In the genomic region with DNA sequence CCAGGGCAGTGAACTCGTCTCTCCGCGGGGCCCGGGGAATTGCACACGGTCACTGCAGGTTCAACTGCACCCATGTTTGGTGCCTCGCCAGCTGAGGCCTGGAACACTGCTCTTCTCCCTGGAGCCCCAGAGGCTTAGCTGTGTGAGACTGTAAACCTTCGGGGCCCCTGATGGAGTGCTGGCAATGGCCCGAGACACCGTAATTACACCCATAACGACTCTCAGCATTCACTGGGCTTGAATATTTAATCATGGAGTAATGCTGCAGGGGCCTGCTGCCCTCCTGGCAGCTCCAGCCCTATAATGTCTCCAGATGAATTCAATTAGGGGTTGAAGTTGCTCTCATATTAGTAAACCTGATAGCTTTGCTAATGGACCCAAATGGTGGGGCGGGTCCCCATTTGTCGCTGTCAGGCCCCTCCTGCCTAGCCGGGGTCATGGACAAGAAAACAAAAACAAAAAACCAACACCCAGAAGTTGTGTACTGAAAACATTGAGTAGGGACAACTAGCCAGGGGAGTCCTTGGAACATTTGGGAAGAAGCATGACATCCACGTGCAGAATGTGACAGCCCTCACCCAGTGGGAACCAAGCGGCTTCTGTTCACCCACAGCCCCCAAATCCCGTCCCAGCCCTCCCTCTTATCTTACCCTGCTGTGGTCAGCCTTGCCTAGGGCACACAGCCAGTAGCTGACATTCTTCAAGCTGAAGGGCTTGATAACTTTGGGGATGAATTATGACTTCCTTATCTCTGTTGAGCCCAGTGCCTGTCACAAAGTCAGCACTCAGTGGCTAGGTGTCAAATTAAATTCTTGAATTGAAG, we compare ENCODE assay signal across 1 cellular context.
TF ChIP-seq lines count a peak whose summit lies in the region.

No MANE protein-coding gene starts in this region.

TF ChIP-seq in K562, 482 proteins besides CTCF, POLR2A, EP300 and RAD21 (continued from another document and continues in another):
- TF ChIP-seq, protein P1, sequence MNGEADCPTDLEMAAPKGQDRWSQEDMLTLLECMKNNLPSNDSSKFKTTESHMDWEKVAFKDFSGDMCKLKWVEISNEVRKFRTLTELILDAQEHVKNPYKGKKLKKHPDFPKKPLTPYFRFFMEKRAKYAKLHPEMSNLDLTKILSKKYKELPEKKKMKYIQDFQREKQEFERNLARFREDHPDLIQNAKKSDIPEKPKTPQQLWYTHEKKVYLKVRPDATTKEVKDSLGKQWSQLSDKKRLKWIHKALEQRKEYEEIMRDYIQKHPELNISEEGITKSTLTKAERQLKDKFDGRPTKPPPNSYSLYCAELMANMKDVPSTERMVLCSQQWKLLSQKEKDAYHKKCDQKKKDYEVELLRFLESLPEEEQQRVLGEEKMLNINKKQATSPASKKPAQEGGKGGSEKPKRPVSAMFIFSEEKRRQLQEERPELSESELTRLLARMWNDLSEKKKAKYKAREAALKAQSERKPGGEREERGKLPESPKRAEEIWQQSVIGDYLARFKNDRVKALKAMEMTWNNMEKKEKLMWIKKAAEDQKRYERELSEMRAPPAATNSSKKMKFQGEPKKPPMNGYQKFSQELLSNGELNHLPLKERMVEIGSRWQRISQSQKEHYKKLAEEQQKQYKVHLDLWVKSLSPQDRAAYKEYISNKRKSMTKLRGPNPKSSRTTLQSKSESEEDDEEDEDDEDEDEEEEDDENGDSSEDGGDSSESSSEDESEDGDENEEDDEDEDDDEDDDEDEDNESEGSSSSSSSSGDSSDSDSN (IDR thresholded peaks at IDR 0.05; ENCODE audit: borderline replicate concordance in 1 of 2, low read depth in 2 of 2, low read length in 2 of 2): peak in 1 of 2 experiments; percentile 66; a peak in 1 of 4 replicates
- TF ChIP-seq CREB1 (IDR thresholded peaks at IDR 0.05) (peak; percentile 77; the same call in 1 of the 2 replicates), CREB1 (CRISPR knock-in tag; IDR thresholded peaks at IDR 0.05) (no peak), SMAD3 (CRISPR knock-in tag; conservative IDR thresholded peaks at IDR 0.05) (peak; percentile 85; the same call in 1 of the 2 replicates), NEUROD1 (IDR thresholded peaks at IDR 0.05; ENCODE audit: borderline replicate concordance, low read depth, low read length, partially characterized antibody) (peak; percentile 80), KHSRP (IDR thresholded peaks at IDR 0.05) (peak; percentile 76), PHB (CRISPR knock-in tag; IDR thresholded peaks at IDR 0.05) (no peak), GATAD2B (IDR thresholded peaks at IDR 0.05; ENCODE audit: borderline replicate concordance) (peak; percentile 91), ZKSCAN8 (CRISPR knock-in tag; IDR thresholded peaks at IDR 0.05) (0 out of 2 replicates have a peak, but pooled peaks have one; percentile 45), DPF2 (IDR thresholded peaks at IDR 0.05) (peak; percentile 99), TBL1XR1 (IDR thresholded peaks at IDR 0.05; ENCODE audit: low read length in 2 of 2) (peak; percentile 88 to 97; a peak in 3 of 4 replicates), SAFB2 (IDR thresholded peaks at IDR 0.05; ENCODE audit: borderline replicate concordance, low read depth, low read length, severe bottlenecking) (no peak), ETV6 (IDR thresholded peaks at IDR 0.05; ENCODE audit: borderline replicate concordance in 1 of 2, low read depth in 2 of 2, low read length in 1 of 2) (peak in 1 of 2 experiments; percentile 54; a peak in 1 of 4 replicates), ETV6 (CRISPR knock-in tag; IDR thresholded peaks at IDR 0.05; ENCODE audit: borderline replicate concordance) (no peak), MAFG (tag; conservative IDR thresholded peaks at IDR 0.05) (0 out of 2 replicates have a peak, but pooled peaks have one; percentile 27), ZNF197 (CRISPR knock-in tag; IDR thresholded peaks at IDR 0.05; ENCODE audit: low read depth) (peak; percentile 90), LCOR (CRISPR knock-in tag; IDR thresholded peaks at IDR 0.05) (peak; percentile 86), MIER1 (IDR thresholded peaks at IDR 0.05; ENCODE audit: low read depth) (no peak), DMBX1 (CRISPR knock-in tag; IDR thresholded peaks at IDR 0.05; ENCODE audit: borderline replicate concordance) (peak; percentile 76), CXXC5 (CRISPR knock-in tag; IDR thresholded peaks at IDR 0.05) (peak; percentile 68), NBN (IDR thresholded peaks at IDR 0.05; ENCODE audit: low read depth) (peak; percentile 81; the same call in 1 of the 2 replicates), PYGO2 (tag; IDR thresholded peaks at IDR 0.05) (peak; percentile 85), SIN3B (IDR thresholded peaks at IDR 0.05; ENCODE audit: low read depth) (no peak), ZNF146 (CRISPR knock-in tag; IDR thresholded peaks at IDR 0.05; ENCODE audit: unreplicated experiment) (no peak)
- TF ChIP-seq, protein P2, sequence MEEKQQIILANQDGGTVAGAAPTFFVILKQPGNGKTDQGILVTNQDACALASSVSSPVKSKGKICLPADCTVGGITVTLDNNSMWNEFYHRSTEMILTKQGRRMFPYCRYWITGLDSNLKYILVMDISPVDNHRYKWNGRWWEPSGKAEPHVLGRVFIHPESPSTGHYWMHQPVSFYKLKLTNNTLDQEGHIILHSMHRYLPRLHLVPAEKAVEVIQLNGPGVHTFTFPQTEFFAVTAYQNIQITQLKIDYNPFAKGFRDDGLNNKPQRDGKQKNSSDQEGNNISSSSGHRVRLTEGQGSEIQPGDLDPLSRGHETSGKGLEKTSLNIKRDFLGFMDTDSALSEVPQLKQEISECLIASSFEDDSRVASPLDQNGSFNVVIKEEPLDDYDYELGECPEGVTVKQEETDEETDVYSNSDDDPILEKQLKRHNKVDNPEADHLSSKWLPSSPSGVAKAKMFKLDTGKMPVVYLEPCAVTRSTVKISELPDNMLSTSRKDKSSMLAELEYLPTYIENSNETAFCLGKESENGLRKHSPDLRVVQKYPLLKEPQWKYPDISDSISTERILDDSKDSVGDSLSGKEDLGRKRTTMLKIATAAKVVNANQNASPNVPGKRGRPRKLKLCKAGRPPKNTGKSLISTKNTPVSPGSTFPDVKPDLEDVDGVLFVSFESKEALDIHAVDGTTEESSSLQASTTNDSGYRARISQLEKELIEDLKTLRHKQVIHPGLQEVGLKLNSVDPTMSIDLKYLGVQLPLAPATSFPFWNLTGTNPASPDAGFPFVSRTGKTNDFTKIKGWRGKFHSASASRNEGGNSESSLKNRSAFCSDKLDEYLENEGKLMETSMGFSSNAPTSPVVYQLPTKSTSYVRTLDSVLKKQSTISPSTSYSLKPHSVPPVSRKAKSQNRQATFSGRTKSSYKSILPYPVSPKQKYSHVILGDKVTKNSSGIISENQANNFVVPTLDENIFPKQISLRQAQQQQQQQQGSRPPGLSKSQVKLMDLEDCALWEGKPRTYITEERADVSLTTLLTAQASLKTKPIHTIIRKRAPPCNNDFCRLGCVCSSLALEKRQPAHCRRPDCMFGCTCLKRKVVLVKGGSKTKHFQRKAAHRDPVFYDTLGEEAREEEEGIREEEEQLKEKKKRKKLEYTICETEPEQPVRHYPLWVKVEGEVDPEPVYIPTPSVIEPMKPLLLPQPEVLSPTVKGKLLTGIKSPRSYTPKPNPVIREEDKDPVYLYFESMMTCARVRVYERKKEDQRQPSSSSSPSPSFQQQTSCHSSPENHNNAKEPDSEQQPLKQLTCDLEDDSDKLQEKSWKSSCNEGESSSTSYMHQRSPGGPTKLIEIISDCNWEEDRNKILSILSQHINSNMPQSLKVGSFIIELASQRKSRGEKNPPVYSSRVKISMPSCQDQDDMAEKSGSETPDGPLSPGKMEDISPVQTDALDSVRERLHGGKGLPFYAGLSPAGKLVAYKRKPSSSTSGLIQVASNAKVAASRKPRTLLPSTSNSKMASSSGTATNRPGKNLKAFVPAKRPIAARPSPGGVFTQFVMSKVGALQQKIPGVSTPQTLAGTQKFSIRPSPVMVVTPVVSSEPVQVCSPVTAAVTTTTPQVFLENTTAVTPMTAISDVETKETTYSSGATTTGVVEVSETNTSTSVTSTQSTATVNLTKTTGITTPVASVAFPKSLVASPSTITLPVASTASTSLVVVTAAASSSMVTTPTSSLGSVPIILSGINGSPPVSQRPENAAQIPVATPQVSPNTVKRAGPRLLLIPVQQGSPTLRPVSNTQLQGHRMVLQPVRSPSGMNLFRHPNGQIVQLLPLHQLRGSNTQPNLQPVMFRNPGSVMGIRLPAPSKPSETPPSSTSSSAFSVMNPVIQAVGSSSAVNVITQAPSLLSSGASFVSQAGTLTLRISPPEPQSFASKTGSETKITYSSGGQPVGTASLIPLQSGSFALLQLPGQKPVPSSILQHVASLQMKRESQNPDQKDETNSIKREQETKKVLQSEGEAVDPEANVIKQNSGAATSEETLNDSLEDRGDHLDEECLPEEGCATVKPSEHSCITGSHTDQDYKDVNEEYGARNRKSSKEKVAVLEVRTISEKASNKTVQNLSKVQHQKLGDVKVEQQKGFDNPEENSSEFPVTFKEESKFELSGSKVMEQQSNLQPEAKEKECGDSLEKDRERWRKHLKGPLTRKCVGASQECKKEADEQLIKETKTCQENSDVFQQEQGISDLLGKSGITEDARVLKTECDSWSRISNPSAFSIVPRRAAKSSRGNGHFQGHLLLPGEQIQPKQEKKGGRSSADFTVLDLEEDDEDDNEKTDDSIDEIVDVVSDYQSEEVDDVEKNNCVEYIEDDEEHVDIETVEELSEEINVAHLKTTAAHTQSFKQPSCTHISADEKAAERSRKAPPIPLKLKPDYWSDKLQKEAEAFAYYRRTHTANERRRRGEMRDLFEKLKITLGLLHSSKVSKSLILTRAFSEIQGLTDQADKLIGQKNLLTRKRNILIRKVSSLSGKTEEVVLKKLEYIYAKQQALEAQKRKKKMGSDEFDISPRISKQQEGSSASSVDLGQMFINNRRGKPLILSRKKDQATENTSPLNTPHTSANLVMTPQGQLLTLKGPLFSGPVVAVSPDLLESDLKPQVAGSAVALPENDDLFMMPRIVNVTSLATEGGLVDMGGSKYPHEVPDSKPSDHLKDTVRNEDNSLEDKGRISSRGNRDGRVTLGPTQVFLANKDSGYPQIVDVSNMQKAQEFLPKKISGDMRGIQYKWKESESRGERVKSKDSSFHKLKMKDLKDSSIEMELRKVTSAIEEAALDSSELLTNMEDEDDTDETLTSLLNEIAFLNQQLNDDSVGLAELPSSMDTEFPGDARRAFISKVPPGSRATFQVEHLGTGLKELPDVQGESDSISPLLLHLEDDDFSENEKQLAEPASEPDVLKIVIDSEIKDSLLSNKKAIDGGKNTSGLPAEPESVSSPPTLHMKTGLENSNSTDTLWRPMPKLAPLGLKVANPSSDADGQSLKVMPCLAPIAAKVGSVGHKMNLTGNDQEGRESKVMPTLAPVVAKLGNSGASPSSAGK (IDR thresholded peaks at IDR 0.05): 0 out of 2 replicates have a peak, but pooled peaks have one; percentile 13
- TF ChIP-seq, protein P3, sequence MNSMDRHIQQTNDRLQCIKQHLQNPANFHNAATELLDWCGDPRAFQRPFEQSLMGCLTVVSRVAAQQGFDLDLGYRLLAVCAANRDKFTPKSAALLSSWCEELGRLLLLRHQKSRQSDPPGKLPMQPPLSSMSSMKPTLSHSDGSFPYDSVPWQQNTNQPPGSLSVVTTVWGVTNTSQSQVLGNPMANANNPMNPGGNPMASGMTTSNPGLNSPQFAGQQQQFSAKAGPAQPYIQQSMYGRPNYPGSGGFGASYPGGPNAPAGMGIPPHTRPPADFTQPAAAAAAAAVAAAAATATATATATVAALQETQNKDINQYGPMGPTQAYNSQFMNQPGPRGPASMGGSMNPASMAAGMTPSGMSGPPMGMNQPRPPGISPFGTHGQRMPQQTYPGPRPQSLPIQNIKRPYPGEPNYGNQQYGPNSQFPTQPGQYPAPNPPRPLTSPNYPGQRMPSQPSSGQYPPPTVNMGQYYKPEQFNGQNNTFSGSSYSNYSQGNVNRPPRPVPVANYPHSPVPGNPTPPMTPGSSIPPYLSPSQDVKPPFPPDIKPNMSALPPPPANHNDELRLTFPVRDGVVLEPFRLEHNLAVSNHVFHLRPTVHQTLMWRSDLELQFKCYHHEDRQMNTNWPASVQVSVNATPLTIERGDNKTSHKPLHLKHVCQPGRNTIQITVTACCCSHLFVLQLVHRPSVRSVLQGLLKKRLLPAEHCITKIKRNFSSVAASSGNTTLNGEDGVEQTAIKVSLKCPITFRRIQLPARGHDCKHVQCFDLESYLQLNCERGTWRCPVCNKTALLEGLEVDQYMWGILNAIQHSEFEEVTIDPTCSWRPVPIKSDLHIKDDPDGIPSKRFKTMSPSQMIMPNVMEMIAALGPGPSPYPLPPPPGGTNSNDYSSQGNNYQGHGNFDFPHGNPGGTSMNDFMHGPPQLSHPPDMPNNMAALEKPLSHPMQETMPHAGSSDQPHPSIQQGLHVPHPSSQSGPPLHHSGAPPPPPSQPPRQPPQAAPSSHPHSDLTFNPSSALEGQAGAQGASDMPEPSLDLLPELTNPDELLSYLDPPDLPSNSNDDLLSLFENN (IDR thresholded peaks at IDR 0.05; ENCODE audit: low read depth in 2 of 2, low read length in 2 of 2): peak in 1 of 2 experiments; percentile 96; a peak in 2 of 4 replicates
- TF ChIP-seq, protein P4, sequence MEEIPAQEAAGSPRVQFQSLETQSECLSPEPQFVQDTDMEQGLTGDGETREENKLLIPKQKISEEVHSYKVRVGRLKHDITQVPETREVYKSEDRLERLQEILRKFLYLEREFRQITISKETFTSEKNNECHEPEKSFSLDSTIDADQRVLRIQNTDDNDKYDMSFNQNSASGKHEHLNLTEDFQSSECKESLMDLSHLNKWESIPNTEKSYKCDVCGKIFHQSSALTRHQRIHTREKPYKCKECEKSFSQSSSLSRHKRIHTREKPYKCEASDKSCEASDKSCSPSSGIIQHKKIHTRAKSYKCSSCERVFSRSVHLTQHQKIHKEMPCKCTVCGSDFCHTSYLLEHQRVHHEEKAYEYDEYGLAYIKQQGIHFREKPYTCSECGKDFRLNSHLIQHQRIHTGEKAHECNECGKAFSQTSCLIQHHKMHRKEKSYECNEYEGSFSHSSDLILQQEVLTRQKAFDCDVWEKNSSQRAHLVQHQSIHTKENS (CRISPR knock-in tag; IDR thresholded peaks at IDR 0.05): no peak
- TF ChIP-seq, protein P5, sequence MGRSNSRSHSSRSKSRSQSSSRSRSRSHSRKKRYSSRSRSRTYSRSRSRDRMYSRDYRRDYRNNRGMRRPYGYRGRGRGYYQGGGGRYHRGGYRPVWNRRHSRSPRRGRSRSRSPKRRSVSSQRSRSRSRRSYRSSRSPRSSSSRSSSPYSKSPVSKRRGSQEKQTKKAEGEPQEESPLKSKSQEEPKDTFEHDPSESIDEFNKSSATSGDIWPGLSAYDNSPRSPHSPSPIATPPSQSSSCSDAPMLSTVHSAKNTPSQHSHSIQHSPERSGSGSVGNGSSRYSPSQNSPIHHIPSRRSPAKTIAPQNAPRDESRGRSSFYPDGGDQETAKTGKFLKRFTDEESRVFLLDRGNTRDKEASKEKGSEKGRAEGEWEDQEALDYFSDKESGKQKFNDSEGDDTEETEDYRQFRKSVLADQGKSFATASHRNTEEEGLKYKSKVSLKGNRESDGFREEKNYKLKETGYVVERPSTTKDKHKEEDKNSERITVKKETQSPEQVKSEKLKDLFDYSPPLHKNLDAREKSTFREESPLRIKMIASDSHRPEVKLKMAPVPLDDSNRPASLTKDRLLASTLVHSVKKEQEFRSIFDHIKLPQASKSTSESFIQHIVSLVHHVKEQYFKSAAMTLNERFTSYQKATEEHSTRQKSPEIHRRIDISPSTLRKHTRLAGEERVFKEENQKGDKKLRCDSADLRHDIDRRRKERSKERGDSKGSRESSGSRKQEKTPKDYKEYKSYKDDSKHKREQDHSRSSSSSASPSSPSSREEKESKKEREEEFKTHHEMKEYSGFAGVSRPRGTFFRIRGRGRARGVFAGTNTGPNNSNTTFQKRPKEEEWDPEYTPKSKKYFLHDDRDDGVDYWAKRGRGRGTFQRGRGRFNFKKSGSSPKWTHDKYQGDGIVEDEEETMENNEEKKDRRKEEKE (IDR thresholded peaks at IDR 0.05; ENCODE audit: borderline replicate concordance in 1 of 2, control insufficient read depth in 1 of 2, low read depth in 2 of 2, low read length in 1 of 2): 0 out of 4 replicates have a peak, but pooled peaks of 1 of the 2 experiments have one; percentile 15
